ENCODE assay signal across 1 cellular context in the genomic region with DNA sequence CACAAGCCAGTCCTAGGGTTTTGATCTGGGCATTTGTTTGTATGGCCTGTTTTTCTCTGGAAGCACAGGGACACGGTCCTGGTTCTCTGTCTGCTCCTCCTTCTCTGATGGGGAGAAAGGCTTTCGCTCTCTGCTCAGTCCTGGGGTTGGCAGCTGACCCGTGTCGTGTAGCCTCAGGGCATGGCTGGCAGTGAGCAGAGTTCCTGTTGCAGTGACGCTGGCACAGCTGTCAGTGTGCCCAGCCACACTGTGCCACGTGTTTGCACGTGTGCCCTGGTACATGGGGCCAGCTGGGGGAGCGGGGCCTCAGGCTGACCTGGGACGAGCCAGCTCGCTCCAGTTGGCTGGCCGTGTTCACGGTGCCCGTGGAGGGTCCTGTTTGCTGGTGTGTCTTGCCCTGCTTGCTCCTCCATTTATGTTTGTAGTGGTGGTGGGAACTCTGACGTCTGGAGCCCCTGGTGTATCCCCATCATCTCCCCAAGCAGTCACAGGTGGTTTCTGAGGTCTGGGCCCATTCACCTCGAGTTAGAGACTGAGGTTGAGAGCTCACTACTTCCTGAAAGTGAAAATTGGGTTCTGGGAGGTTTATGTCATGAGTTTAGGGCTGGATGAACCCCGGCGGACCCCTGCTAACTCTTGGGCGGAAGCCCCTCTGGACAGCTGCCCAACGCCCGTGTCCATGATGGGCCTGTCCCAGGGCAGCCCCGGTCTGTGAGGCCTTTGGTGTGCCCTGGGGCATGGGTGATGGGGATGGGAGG.
TF ChIP-seq lines count a peak whose summit lies in the region.

No MANE protein-coding gene starts in this region.

TF ChIP-seq in K562, 482 proteins besides CTCF, POLR2A, EP300 and RAD21:
- peak; percentile 59 for TF ChIP-seq POLR2G (IDR thresholded peaks at IDR 0.05; ENCODE audit: low read depth, low read length)
- TF ChIP-seq HDAC3 (IDR thresholded peaks at IDR 0.05; ENCODE audit: borderline replicate concordance, partially characterized antibody), result no peak
